ENCODE assay signal across 8 cellular contexts in the genomic region with DNA sequence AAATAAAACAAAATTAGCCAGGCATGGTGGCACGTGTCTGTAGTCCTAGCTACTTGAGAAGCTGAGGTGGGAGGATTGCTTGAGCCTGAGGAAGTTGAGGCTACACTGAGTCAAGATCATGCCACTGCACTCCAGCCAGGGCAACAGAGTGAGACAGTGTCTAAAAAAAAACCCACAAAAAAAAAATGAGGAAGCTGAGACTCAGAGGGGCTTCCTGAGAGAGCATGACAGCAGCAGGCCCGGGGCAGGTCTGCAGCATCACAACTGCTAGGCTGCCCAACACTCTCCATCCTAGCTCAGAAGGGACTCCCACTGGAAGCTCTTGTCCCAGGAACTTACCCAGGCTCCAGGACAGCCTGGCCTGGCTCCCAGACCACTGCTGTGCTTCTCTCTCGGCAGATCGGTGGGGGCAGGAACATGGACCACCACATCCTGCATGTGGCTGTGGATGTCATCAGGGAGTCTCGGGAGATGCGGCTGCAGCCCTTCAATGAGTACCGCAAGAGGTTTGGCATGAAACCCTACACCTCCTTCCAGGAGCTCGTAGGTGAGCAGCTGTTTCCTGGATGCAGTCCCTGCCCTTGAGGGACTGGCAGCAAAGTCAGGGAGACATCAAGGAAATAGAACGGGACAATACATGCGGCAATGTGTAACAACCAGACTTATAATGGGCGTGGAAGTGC. TPM values are rescaled to one million over a fixed set of nuclear protein-coding genes. Genes with fewer than 3 reads are reported as not detected.
DNase-seq lines count a peak whose midpoint lies in the region; ATAC-seq, FAIRE-seq and TF ChIP-seq lines count a peak whose summit lies in the region.

No MANE protein-coding gene starts in this region.

- no peak overlapping the region for H3K27ac Mint-ChIP-seq in GM23338

- H3K27me3 ChIP-seq in GM23338 (ENCODE audit: insufficient read depth) (no peaks in the 10 kb centered on the region), foreskin keratinocyte (no peaks in the 10 kb centered on the region)

- no peaks in the 10 kb centered on the region for H3K9me3 Mint-ChIP-seq in GM23338

- peak overlapping the region; percentile 84 for H2AFZ ChIP-seq in GM23338

- no peak for FAIRE-seq in urothelium cell line (lab: Jason Lieb, UNC)

- no peaks in the 10 kb centered on the region for H3K36me3 ChIP-seq in GM23338 (ENCODE audit: insufficient read depth)

- peaks cover 3% of the 10 kb centered on the region for H3K27me3 Mint-ChIP-seq in GM23338 (ENCODE audit: insufficient read depth, low read depth, poor library complexity)

- H3K27ac ChIP-seq in GM23338 (ENCODE audit: low read depth) = no peak overlapping the region
- H3K27ac ChIP-seq in foreskin keratinocyte = no peak overlapping the region

- H3K4me1 ChIP-seq in GM23338 (ENCODE audit: insufficient read depth) (peaks cover 4% of the 10 kb centered on the region; the same call in 1 of the 2 replicates), foreskin keratinocyte (peaks cover 5% of the 10 kb centered on the region)

- H3K36me3 Mint-ChIP-seq in GM23338 (ENCODE audit: low read depth) = no peaks in the 10 kb centered on the region

- H3K9me2 ChIP-seq in GM23338 (ENCODE audit: insufficient read depth) = no peaks in the 10 kb centered on the region

- no peak overlapping the region for H3K4me3 Mint-ChIP-seq in GM23338

- H3K4me2 ChIP-seq in GM23338 = no peak overlapping the region

- H3K4me1 Mint-ChIP-seq in GM23338 = peaks cover 5% of the 10 kb centered on the region; the same call in 2 of the 3 replicates

- no peaks in the 10 kb centered on the region for H3F3A ChIP-seq in GM23338 (replicated peaks; ENCODE audit: low read depth)

- no peaks in the 10 kb centered on the region for H3K79me2 ChIP-seq in GM23338 (replicated peaks; ENCODE audit: insufficient read depth)

- DNase-seq in COR-L47 (lab: John Stamatoyannopoulos, UW) (peak; percentile 21), GM23338 (ENCODE audit: low spot score) (peak; percentile 44), NCI-H2171 (lab: John Stamatoyannopoulos, UW) (peak; percentile 69), foreskin keratinocyte (peak in 1 of 2 donors; percentile 47), omental fat pad (ENCODE audit: low spot score) (no peak), urothelium cell line (ENCODE audit: low spot score) (no peak), GOT3 (lab: John Stamatoyannopoulos, UW) (no peak)

- peak; percentile 89 for ATAC-seq in GM23338
- ATAC-seq in foreskin keratinocyte = peak; percentile 64
- ATAC-seq in HG03521 (IDR thresholded peaks at IDR 0.05; ENCODE audit: unreplicated experiment) = no peak
- ATAC-seq in omental fat pad (ENCODE audit: low FRiP score) = no peak

- no peak for TF ChIP-seq CTCF in GM23338 (conservative IDR thresholded peaks at IDR 0.05; ENCODE audit: low read depth in 2 of 2)
- no peak for TF ChIP-seq CTCF in foreskin keratinocyte (conservative IDR thresholded peaks at IDR 0.05)
- TF ChIP-seq CTCF in omental fat pad (IDR thresholded peaks at IDR 0.05) = no peak

- H3K4me3 ChIP-seq in GM23338 = no peak overlapping the region

- H4K20me1 ChIP-seq in GM23338 (replicated peaks; ENCODE audit: insufficient read depth) = no peaks in the 10 kb centered on the region

TF ChIP-seq in GM23338, 12 proteins besides CTCF, POLR2A, EP300 and RAD21 (continues in another document):
- TF ChIP-seq JUNB (IDR thresholded peaks at IDR 0.05; ENCODE audit: unreplicated experiment) (no peak), ZNF331 (CRISPR knock-in tag; IDR thresholded peaks at IDR 0.05; ENCODE audit: low read depth) (no peak), EZH2phosphoT487 (IDR thresholded peaks at IDR 0.05; ENCODE audit: unreplicated experiment) (no peak), NANOG (IDR thresholded peaks at IDR 0.05; ENCODE audit: borderline replicate concordance) (no peak), POLR2AphosphoS5 (IDR thresholded peaks at IDR 0.05; ENCODE audit: low read depth) (no peak), CREB1 (CRISPR knock-in tag; IDR thresholded peaks at IDR 0.05; ENCODE audit: low read depth) (no peak), EZH2 (IDR thresholded peaks at IDR 0.05; ENCODE audit: low read depth, unreplicated experiment) (no peak)
- TF ChIP-seq, protein P1, sequence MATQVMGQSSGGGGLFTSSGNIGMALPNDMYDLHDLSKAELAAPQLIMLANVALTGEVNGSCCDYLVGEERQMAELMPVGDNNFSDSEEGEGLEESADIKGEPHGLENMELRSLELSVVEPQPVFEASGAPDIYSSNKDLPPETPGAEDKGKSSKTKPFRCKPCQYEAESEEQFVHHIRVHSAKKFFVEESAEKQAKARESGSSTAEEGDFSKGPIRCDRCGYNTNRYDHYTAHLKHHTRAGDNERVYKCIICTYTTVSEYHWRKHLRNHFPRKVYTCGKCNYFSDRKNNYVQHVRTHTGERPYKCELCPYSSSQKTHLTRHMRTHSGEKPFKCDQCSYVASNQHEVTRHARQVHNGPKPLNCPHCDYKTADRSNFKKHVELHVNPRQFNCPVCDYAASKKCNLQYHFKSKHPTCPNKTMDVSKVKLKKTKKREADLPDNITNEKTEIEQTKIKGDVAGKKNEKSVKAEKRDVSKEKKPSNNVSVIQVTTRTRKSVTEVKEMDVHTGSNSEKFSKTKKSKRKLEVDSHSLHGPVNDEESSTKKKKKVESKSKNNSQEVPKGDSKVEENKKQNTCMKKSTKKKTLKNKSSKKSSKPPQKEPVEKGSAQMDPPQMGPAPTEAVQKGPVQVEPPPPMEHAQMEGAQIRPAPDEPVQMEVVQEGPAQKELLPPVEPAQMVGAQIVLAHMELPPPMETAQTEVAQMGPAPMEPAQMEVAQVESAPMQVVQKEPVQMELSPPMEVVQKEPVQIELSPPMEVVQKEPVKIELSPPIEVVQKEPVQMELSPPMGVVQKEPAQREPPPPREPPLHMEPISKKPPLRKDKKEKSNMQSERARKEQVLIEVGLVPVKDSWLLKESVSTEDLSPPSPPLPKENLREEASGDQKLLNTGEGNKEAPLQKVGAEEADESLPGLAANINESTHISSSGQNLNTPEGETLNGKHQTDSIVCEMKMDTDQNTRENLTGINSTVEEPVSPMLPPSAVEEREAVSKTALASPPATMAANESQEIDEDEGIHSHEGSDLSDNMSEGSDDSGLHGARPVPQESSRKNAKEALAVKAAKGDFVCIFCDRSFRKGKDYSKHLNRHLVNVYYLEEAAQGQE (IDR thresholded peaks at IDR 0.05; ENCODE audit: unreplicated experiment) = no peak

RNA-seq across cellular contexts. Expression of a gene that starts 19.1 kb away (rescaled TPM):
- total RNA-seq in GM23338 (2014; rRNA removed; shearing (Covaris generic)) = 1.0 and 1.3 TPM in 2 replicates
- polyA plus RNA-seq in GM23338 (2016; fragmentation: Nextera tagmentation; extraction: Ambion mirVana) (0.10 and 0.48 TPM in 2 replicates), foreskin keratinocyte (1.1 and 2.7 TPM in 2 replicates)
- total RNA-seq in foreskin keratinocyte (1.4 and 3.4 TPM in 2 replicates), omental fat pad (10 to 100 TPM; 16.0 to 36.8 (median 20.1) TPM)

Comparison
In these comparisons a context has a peak if more than half of its experiments do, and no peak if none do; other contexts are left out.
1. DNase-seq: peak in COR-L47 (single experiment), GM23338 (single experiment) and NCI-H2171 (single experiment); none in omental fat pad (single experiment), urothelium cell line (single experiment) and GOT3 (single experiment).
2. ATAC-seq: peak in GM23338 (single experiment) and foreskin keratinocyte (single experiment); none in HG03521 (single experiment) and omental fat pad (single experiment).